ENCODE assay signal across 7 cellular contexts in genomic region chr19:6319376-6319775, GRCh38. TPM values are rescaled to one million over a fixed set of nuclear protein-coding genes. Genes with fewer than 3 reads are reported as not detected.
"Had no signal": no experiment of that assay in that cellular context is flagged by ENCODE, and none has a peak within 500 bp of the region (broad histone marks: within the 10 kb centered on the region; RNA-seq: fewer than 3 reads in every experiment).

No MANE protein-coding gene starts in this region.

- H2AFZ ChIP-seq: GM23338 had no signal

- H3K4me3 ChIP-seq: GM23338 had no signal

- ATAC-seq: GM23338 had no signal

- H3K4me1 Mint-ChIP-seq: GM23338, H9 had no signal

- H3K27ac ChIP-seq: KMS-11 had no signal

- H3K4me2 ChIP-seq: GM23338, KMS-11 had no signal

- FAIRE-seq: H1 had no signal

- H3K4me3 Mint-ChIP-seq: GM23338, H9 had no signal

- H3K9ac ChIP-seq: KMS-11 had no signal

- DNase-seq: H9, KBM-7 had no signal

- H3K27ac Mint-ChIP-seq: GM23338, H9 had no signal

RNA-seq across cellular contexts. Expression of gene ACER1, which starts 14.0 kb away (rescaled TPM):
- total RNA-seq: GM23338, H1, H9, HT-29, IMR-90 had no signal
- polyA plus RNA-seq: GM23338, IMR-90 had no signal
